In the genomic region with DNA sequence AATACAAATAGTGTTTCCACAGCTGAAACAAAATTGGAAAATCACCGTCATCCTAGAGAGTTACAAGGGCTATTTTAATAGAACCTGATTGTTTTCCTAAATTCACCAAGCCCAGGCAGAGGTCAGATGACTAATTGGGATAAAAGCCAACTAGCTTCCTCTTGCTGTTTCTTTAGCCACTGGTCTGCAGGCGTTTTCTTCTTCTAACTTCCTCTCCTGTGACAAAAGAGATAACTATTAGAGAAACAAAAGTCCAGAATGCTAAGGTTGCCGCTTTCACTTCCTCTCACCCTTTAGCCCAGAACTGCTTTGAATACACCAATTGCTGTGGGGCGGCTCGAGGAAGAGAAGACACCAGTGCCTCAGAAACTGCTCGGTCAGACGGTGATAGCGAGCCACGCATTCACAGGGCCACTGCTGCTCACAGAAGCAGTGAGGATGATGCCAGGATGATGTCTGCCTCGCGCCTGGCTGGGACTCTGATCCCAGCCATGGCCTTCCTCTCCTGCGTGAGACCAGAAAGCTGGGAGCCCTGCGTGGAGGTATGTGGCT, we compare ENCODE assay signal across 1 cellular context.
TF ChIP-seq lines count a peak whose summit lies in the region.

TSS of gene TLR4 (plus strand) at position 380 of the 552 bp plus-strand sequence. CDS start at position 450, 70 bp downstream.

TF ChIP-seq in SK-N-SH treated with all-trans-retinoic acid at 6 μM for 48 hours, 23 proteins besides CTCF, POLR2A, EP300 and RAD21 (continued from another document):
- no peak for TF ChIP-seq PATZ1 (CRISPR knock-in tag; IDR thresholded peaks at IDR 0.05; ENCODE audit: borderline replicate concordance)
- no peak for TF ChIP-seq ARNTL (CRISPR knock-in tag; IDR thresholded peaks at IDR 0.05; ENCODE audit: borderline replicate concordance, low read depth)
